13 cellular contexts compared by ENCODE assay signal in genomic region chr3:24288538-24289236, GRCh38.
DNase-seq lines count a peak whose midpoint lies in the region; ATAC-seq, FAIRE-seq and TF ChIP-seq lines count a peak whose summit lies in the region.
"Had no signal": no experiment of that assay in that cellular context is flagged by ENCODE, and none has a peak within 500 bp of the region (broad histone marks: within the 10 kb centered on the region; RNA-seq: fewer than 3 reads in every experiment).

No MANE protein-coding gene starts in this region.

- H3K4me1 ChIP-seq in ascending aorta, result peaks cover 2 to 44% of the 10 kb centered on the region in 2 donors
- peaks cover 23 to 28% of the 10 kb centered on the region in 2 donors for H3K4me1 ChIP-seq in thyroid gland

- H3K27ac Mint-ChIP-seq in nephron, result peak overlapping the region in 2 of 3 experiments; percentile 69 to 77
- H3K27ac Mint-ChIP-seq in glutamatergic neuron (ENCODE audit: unreplicated experiment), result no peak overlapping the region
- H3K27ac Mint-ChIP-seq: CD4-positive, alpha-beta memory T cell had no signal

- peak in 1 of 2 donors; percentile 67 for DNase-seq in ascending aorta (ENCODE audit: low spot score in 2 of 2)
- peak; percentile 23 to 29 for DNase-seq in frontal cortex (ENCODE audit: low spot score in 2 of 2)
- peak; percentile 45 to 60 for DNase-seq in thyroid gland
- DNase-seq in glutamatergic neuron, result no peak
- no peak for DNase-seq in NCI-H1417 (lab: John Stamatoyannopoulos, UW)
- DNase-seq: CD4-positive, alpha-beta memory T cell; GDM1; GM23248; stimulated activated CD4-positive, alpha-beta T cell treated with anti-CD3 and anti-CD28 coated beads, Interleukin-2, amount 100 ng/mL, for 24 hours had no signal

- peaks cover 2 to 3% of the 10 kb centered on the region in 2 donors for H3K36me3 ChIP-seq in ascending aorta
- H3K36me3 ChIP-seq in thyroid gland, result no peaks in the 10 kb centered on the region

- peaks cover 5% of the 10 kb centered on the region for H3K9me3 Mint-ChIP-seq in nephron
- H3K9me3 Mint-ChIP-seq in glutamatergic neuron (ENCODE audit: unreplicated experiment), result no peaks in the 10 kb centered on the region

- intact Hi-C loops in ascending aorta (cut with DNase I), result no loop called here
- intact Hi-C loops in thyroid gland (cut with DNase I), result no loop called here

- no peak overlapping the region for H3K4me3 Mint-ChIP-seq in nephron
- no peak overlapping the region for H3K4me3 Mint-ChIP-seq in glutamatergic neuron (ENCODE audit: unreplicated experiment)
- H3K4me3 Mint-ChIP-seq: CD4-positive, alpha-beta memory T cell had no signal

- no peaks in the 10 kb centered on the region for H3K27me3 Mint-ChIP-seq in nephron (ENCODE audit: low read depth)
- no peaks in the 10 kb centered on the region for H3K27me3 Mint-ChIP-seq in glutamatergic neuron (ENCODE audit: unreplicated experiment)
- H3K27me3 Mint-ChIP-seq: CD4-positive, alpha-beta memory T cell had no signal

- FAIRE-seq in frontal cortex (lab: Jason Lieb, UNC), result peak; percentile 28

- no peak for TF ChIP-seq POLR2A in thyroid gland (IDR thresholded peaks at IDR 0.05)

- H3K36me3 Mint-ChIP-seq in nephron (ENCODE audit: low read depth) (peaks cover 6% of the 10 kb centered on the region), glutamatergic neuron (ENCODE audit: unreplicated experiment) (no peaks in the 10 kb centered on the region)
- H3K36me3 Mint-ChIP-seq: CD4-positive, alpha-beta memory T cell had no signal

- H3K9me3 ChIP-seq in ascending aorta (no peaks in the 10 kb centered on the region), thyroid gland (no peaks in the 10 kb centered on the region)

- H3K27me3 ChIP-seq in ascending aorta (no peaks in the 10 kb centered on the region), thyroid gland (no peaks in the 10 kb centered on the region)

- 23 to 26% methylated on average over 8 of the region's 8 CpGs for WGBS in thyroid gland, 2 donors

- H3K4me1 Mint-ChIP-seq in nephron, result peaks cover 38% of the 10 kb centered on the region
- H3K4me1 Mint-ChIP-seq in glutamatergic neuron (ENCODE audit: low read depth, unreplicated experiment), result no peaks in the 10 kb centered on the region
- H3K4me1 Mint-ChIP-seq: CD4-positive, alpha-beta memory T cell had no signal

- peak overlapping the region in 1 of 2 donors; percentile 33 for H3K4me3 ChIP-seq in ascending aorta
- H3K4me3 ChIP-seq in thyroid gland (replicated peaks in 1 of 3), result no peak overlapping the region
- H3K4me3 ChIP-seq: GM23248 had no signal

- TF ChIP-seq CTCF in ascending aorta (IDR thresholded peaks at IDR 0.05) (no peak), nephron (IDR thresholded peaks at IDR 0.05; ENCODE audit: unreplicated experiment in 3 of 3) (no peak), thyroid gland (IDR thresholded peaks at IDR 0.05) (no peak), glutamatergic neuron (IDR thresholded peaks at IDR 0.05; ENCODE audit: partially characterized antibody, unreplicated experiment) (no peak)

- H3K27ac ChIP-seq in ascending aorta (peak overlapping the region; percentile 66 to 67), thyroid gland (peak overlapping the region in 2 of 3 donors; percentile 47 to 50)
- H3K27ac ChIP-seq: GM23248 had no signal

- no peak for ATAC-seq in HG02870 (IDR thresholded peaks at IDR 0.05; ENCODE audit: unreplicated experiment)
- no peak for ATAC-seq in HG03378 (IDR thresholded peaks at IDR 0.05; ENCODE audit: unreplicated experiment)
- ATAC-seq: activated CD4-positive, CD25-positive, alpha-beta regulatory T cell treated with anti-CD3 and anti-CD28 coated beads, Interleukin-2, amount 50 U/mL, for 24 hours had no signal

Comparison
In these comparisons a context has a peak if more than half of its experiments do, and no peak if none do; other contexts are left out.
1. DNase-seq: peak in frontal cortex (2 of 2) and thyroid gland (2 of 2); none in glutamatergic neuron (single experiment) and NCI-H1417 (0 of 3).